Comparison of ENCODE assay signal across 8 cellular contexts in genomic region chr14:80055912-80056801, GRCh38.
DNase-seq lines count a peak whose midpoint lies in the region; ATAC-seq and TF ChIP-seq lines count a peak whose summit lies in the region.

No MANE protein-coding gene starts in this region.

- peak; percentile 80 for TF ChIP-seq CTCF in Loucy (conservative IDR thresholded peaks at IDR 0.05; ENCODE audit: low read length)
- peak; percentile 85 for TF ChIP-seq CTCF in fibroblast of villous mesenchyme (IDR thresholded peaks at IDR 0.05; ENCODE audit: insufficient read depth, low read depth, low read length)
- TF ChIP-seq CTCF in parathyroid adenoma (IDR thresholded peaks at IDR 0.05), result peak; percentile 71

- ATAC-seq in HG02588 (IDR thresholded peaks at IDR 0.05; ENCODE audit: unreplicated experiment) (no peak), HG02840 (IDR thresholded peaks at IDR 0.05; ENCODE audit: low FRiP score, unreplicated experiment) (no peak)

- H3K9me3 ChIP-seq in Loucy (ENCODE audit: insufficient read depth, low read depth, low read length), result no peaks in the 10 kb centered on the region
- no peaks in the 10 kb centered on the region for H3K9me3 ChIP-seq in parathyroid adenoma (ENCODE audit: control insufficient read depth, low read length)

- no peak overlapping the region for H3K27ac ChIP-seq in parathyroid adenoma

- H3K36me3 ChIP-seq in Loucy (ENCODE audit: insufficient read depth, low read length) (no peaks in the 10 kb centered on the region), parathyroid adenoma (ENCODE audit: control insufficient read depth, insufficient read depth, low read length) (no peaks in the 10 kb centered on the region)

- H3K79me2 ChIP-seq in Loucy (ENCODE audit: insufficient read depth, low read length) (no peaks in the 10 kb centered on the region), parathyroid adenoma (no peaks in the 10 kb centered on the region)

- no peaks in the 10 kb centered on the region for H4K20me1 ChIP-seq in Loucy (ENCODE audit: insufficient read depth, low read length, poor library complexity, severe bottlenecking)

- H2AFZ ChIP-seq in Loucy (ENCODE audit: low read length) (no peak overlapping the region), parathyroid adenoma (peak overlapping the region; percentile 40)

- H3K9ac ChIP-seq in Loucy (ENCODE audit: low read depth, low read length, poor library complexity, severe bottlenecking) (no peak overlapping the region), parathyroid adenoma (no peak overlapping the region)

- no peaks in the 10 kb centered on the region for H3F3A ChIP-seq in Loucy (ENCODE audit: low read depth)

- H3K4me2 ChIP-seq in Loucy (ENCODE audit: low read depth, low read length, poor library complexity, severe bottlenecking) (no peak overlapping the region), parathyroid adenoma (ENCODE audit: low read length) (no peak overlapping the region)

- H3K9me2 ChIP-seq in Loucy (replicated peaks; ENCODE audit: low read depth, low read length), result no peaks in the 10 kb centered on the region

- H3K4me3 ChIP-seq in Loucy (ENCODE audit: low read length, poor library complexity, severe bottlenecking) (no peak overlapping the region), fibroblast of villous mesenchyme (ENCODE audit: low read depth, low read length) (no peak overlapping the region), parathyroid adenoma (ENCODE audit: low read depth, low read length) (no peak overlapping the region)

- H3K27me3 ChIP-seq in Loucy (ENCODE audit: insufficient read depth, low read length, poor library complexity, severe bottlenecking), result no peaks in the 10 kb centered on the region
- H3K27me3 ChIP-seq in parathyroid adenoma (ENCODE audit: control insufficient read depth, insufficient read depth, low read length), result no peaks in the 10 kb centered on the region

- H3K4me1 ChIP-seq in Loucy (ENCODE audit: insufficient read depth, low read length, poor library complexity, severe bottlenecking) (no peaks in the 10 kb centered on the region), parathyroid adenoma (no peaks in the 10 kb centered on the region)

- peak; percentile 2 to 42 for DNase-seq in NCI-H2081 (lab: John Stamatoyannopoulos, UW)
- DNase-seq in NCI-H2081 treated with DMSO at 0.1 percent for 48 hours (lab: John Stamatoyannopoulos, UW), result no peak
- peak; percentile 37 for DNase-seq in SKM-1 treated with dmso at 0.1 percent for 144 hours (lab: John Stamatoyannopoulos, UW; ENCODE audit: unreplicated experiment)
- DNase-seq in fibroblast of villous mesenchyme (ENCODE audit: low read depth), result peak; percentile 66
